33 cellular contexts compared by ENCODE assay signal in genomic region chr10:93336110-93336509, GRCh38.
"Had no signal": no experiment of that assay in that cellular context is flagged by ENCODE, and none has a peak within 500 bp of the region (broad histone marks: within the 10 kb centered on the region; RNA-seq: fewer than 3 reads in every experiment).

No MANE protein-coding gene starts in this region.

- H3K9me3 Mint-ChIP-seq: activated CD4-positive, alpha-beta memory T cell treated with anti-CD3 and anti-CD28 coated beads for 36 hours; activated CD4-positive, alpha-beta T cell treated with anti-CD3 and anti-CD28 coated beads, Interleukin-2, amount 10 ng/mL, durations not matched to agents 24 days and 14 days; activated naive CD4-positive, alpha-beta T cell treated with anti-CD3 and anti-CD28 coated beads for 36 hours; activated naive CD8-positive, alpha-beta T cell treated with anti-CD3 and anti-CD28 coated beads for 36 hours; activated T-helper 1 cell treated with anti-CD3 and anti-CD28 coated beads, Interleukin-12 subunit alpha, Interleukin-12 subunit beta, Interleukin-2, Interleukin-4 antibody, amounts not matched to agents 30 ng/mL and 10 ng/mL and 1 ng/mL, durations not matched to agents 14 hours and 24 hours and 36 hours; brain; effector memory CD8-positive, alpha-beta T cell; mesothelial cell of epicardium; naive thymus-derived CD4-positive, alpha-beta T cell; stimulated activated effector memory CD8-positive, alpha-beta T cell treated with anti-CD3 and anti-CD28 coated beads, Interleukin-12 subunit alpha, Interleukin-12 subunit beta, amount 100 ng/mL, for 72 hours; stimulated activated naive CD8-positive, alpha-beta T cell treated with anti-CD3 and anti-CD28 coated beads, Interleukin-15, Interleukin-2, amounts not matched to agents 100 ng/mL and 50 ng/mL, for 24 hours had no signal

- H3K27me3 ChIP-seq: adrenal gland, gastrocnemius medialis, hepatocyte, pancreas, upper lobe of left lung, vagina had no signal

- H3K36me3 ChIP-seq: pancreas had no signal

- H3K36me3 Mint-ChIP-seq: naive thymus-derived CD4-positive, alpha-beta T cell had no signal

- H3K4me1 Mint-ChIP-seq: activated CD4-positive, alpha-beta T cell treated with anti-CD3 and anti-CD28 coated beads, Interleukin-2, amount 10 ng/mL, durations not matched to agents 24 days and 14 days; activated naive CD8-positive, alpha-beta T cell treated with anti-CD3 and anti-CD28 coated beads for 36 hours; brain; naive thymus-derived CD4-positive, alpha-beta T cell; stimulated activated effector memory CD8-positive, alpha-beta T cell treated with anti-CD3 and anti-CD28 coated beads, Interleukin-12 subunit alpha, Interleukin-12 subunit beta, amount 100 ng/mL, for 72 hours; T-helper 17 cell had no signal

- H3K4me2 ChIP-seq: hepatocyte had no signal

- FAIRE-seq: kidney, pancreas had no signal

- H3K27me3 Mint-ChIP-seq: activated CD4-positive, alpha-beta T cell treated with anti-CD3 and anti-CD28 coated beads, Interleukin-2, amount 10 ng/mL, durations not matched to agents 24 days and 14 days; activated naive CD8-positive, alpha-beta T cell treated with anti-CD3 and anti-CD28 coated beads for 36 hours; brain; effector memory CD8-positive, alpha-beta T cell; stimulated activated naive CD8-positive, alpha-beta T cell treated with anti-CD3 and anti-CD28 coated beads, Interleukin-15, Interleukin-2, amounts not matched to agents 100 ng/mL and 50 ng/mL, for 24 hours had no signal

- DNase-seq: activated CD4-positive, alpha-beta memory T cell treated with anti-CD3 and anti-CD28 coated beads for 36 hours; activated CD4-positive, alpha-beta T cell treated with anti-CD3 and anti-CD28 coated beads, Interleukin-2, amount 10 ng/mL, durations not matched to agents 24 days and 14 days; activated CD4-positive, CD25-positive, alpha-beta regulatory T cell treated with anti-CD3 and anti-CD28 coated beads, Interleukin-2, amount 50 U/mL, for 72 hours; activated CD8-positive, alpha-beta memory T cell treated with anti-CD3 and anti-CD28 coated beads, Interleukin-2, amount 50 U/mL, for 4 hours; activated effector memory CD4-positive, alpha-beta T cell treated with anti-CD3 and anti-CD28 coated beads, Interleukin-2, amount 50 U/mL, for 16 hours; activated naive CD4-positive, alpha-beta T cell treated with anti-CD3 and anti-CD28 coated beads for 36 hours; activated naive CD8-positive, alpha-beta T cell treated with anti-CD3 and anti-CD28 coated beads for 36 hours; activated T-cell treated with anti-CD3 and anti-CD28 coated beads, Interleukin-2, amount 50 U/mL, for 1 hour; adrenal gland; aorta; cortex of kidney; effector memory CD8-positive, alpha-beta T cell; gastrocnemius medialis; kidney; naive thymus-derived CD4-positive, alpha-beta T cell; pancreas; retina; stimulated activated CD4-positive, alpha-beta T cell treated with anti-CD3 and anti-CD28 coated beads, Interleukin-4, amount 100 ng/mL, for 24 hours; T-helper 17 cell; T1000; upper lobe of left lung had no signal

- H3K27ac ChIP-seq: adrenal gland, gastrocnemius medialis, hepatocyte, pancreas, prostate gland, thoracic aorta, upper lobe of left lung, vagina had no signal

- H3K27ac Mint-ChIP-seq: activated CD4-positive, alpha-beta memory T cell treated with anti-CD3 and anti-CD28 coated beads for 36 hours; activated CD4-positive, alpha-beta T cell treated with anti-CD3 and anti-CD28 coated beads, Interleukin-2, amount 10 ng/mL, durations not matched to agents 24 days and 14 days; activated naive CD4-positive, alpha-beta T cell treated with anti-CD3 and anti-CD28 coated beads for 36 hours; activated naive CD8-positive, alpha-beta T cell treated with anti-CD3 and anti-CD28 coated beads for 36 hours; activated T-helper 1 cell treated with anti-CD3 and anti-CD28 coated beads, Interleukin-12 subunit alpha, Interleukin-12 subunit beta, Interleukin-2, Interleukin-4 antibody, amounts not matched to agents 30 ng/mL and 10 ng/mL and 1 ng/mL, durations not matched to agents 14 hours and 24 hours and 36 hours; brain; effector memory CD8-positive, alpha-beta T cell; mesothelial cell of epicardium; naive thymus-derived CD4-positive, alpha-beta T cell; stimulated activated effector memory CD8-positive, alpha-beta T cell treated with anti-CD3 and anti-CD28 coated beads, Interleukin-12 subunit alpha, Interleukin-12 subunit beta, amount 100 ng/mL, for 72 hours; stimulated activated naive CD8-positive, alpha-beta T cell treated with anti-CD3 and anti-CD28 coated beads, Interleukin-15, Interleukin-2, amounts not matched to agents 100 ng/mL and 50 ng/mL, for 24 hours; T-helper 17 cell had no signal

- H3K79me2 ChIP-seq: hepatocyte had no signal

- H3K9me3 ChIP-seq: adrenal gland, gastrocnemius medialis, pancreas, prostate gland, thoracic aorta, upper lobe of left lung, vagina had no signal

- ATAC-seq: effector memory CD8-positive, alpha-beta T cell; esophagus mucosa; gastrocnemius medialis; naive thymus-derived CD4-positive, alpha-beta T cell; pancreas; sciatic nerve; stimulated activated effector memory CD8-positive, alpha-beta T cell treated with anti-CD3 and anti-CD28 coated beads, Interleukin-12 subunit alpha, Interleukin-12 subunit beta, amount 100 ng/mL, for 72 hours; T-helper 17 cell had no signal

- H2AFZ ChIP-seq: hepatocyte had no signal

- H3K4me1 ChIP-seq: adrenal gland, gastrocnemius medialis, pancreas, prostate gland, upper lobe of left lung, vagina had no signal

- H3K4me3 Mint-ChIP-seq: activated CD4-positive, alpha-beta memory T cell treated with anti-CD3 and anti-CD28 coated beads for 36 hours; activated CD4-positive, alpha-beta T cell treated with anti-CD3 and anti-CD28 coated beads, Interleukin-2, amount 10 ng/mL, durations not matched to agents 24 days and 14 days; activated naive CD4-positive, alpha-beta T cell treated with anti-CD3 and anti-CD28 coated beads for 36 hours; activated naive CD8-positive, alpha-beta T cell treated with anti-CD3 and anti-CD28 coated beads for 36 hours; activated T-helper 1 cell treated with anti-CD3 and anti-CD28 coated beads, Interleukin-12 subunit alpha, Interleukin-12 subunit beta, Interleukin-2, Interleukin-4 antibody, amounts not matched to agents 30 ng/mL and 10 ng/mL and 1 ng/mL, durations not matched to agents 14 hours and 24 hours and 36 hours; brain; effector memory CD8-positive, alpha-beta T cell; mesothelial cell of epicardium; naive thymus-derived CD4-positive, alpha-beta T cell; stimulated activated effector memory CD8-positive, alpha-beta T cell treated with anti-CD3 and anti-CD28 coated beads, Interleukin-12 subunit alpha, Interleukin-12 subunit beta, amount 100 ng/mL, for 72 hours; stimulated activated naive CD8-positive, alpha-beta T cell treated with anti-CD3 and anti-CD28 coated beads, Interleukin-15, Interleukin-2, amounts not matched to agents 100 ng/mL and 50 ng/mL, for 24 hours; T-helper 17 cell had no signal

- H3K4me3 ChIP-seq: adrenal gland, gastrocnemius medialis, hepatocyte, pancreas, prostate gland, skin epidermis, thoracic aorta, upper lobe of left lung, vagina had no signal
